8 cellular contexts compared by ENCODE assay signal in genomic region chr3:125310623-125311076, GRCh38.
DNase-seq lines count a peak whose midpoint lies in the region; ATAC-seq, FAIRE-seq and TF ChIP-seq lines count a peak whose summit lies in the region.

No MANE protein-coding gene starts in this region.

- 82% methylated on average over 5 of the region's 5 CpGs for WGBS in smooth muscle cell (ENCODE audit: low lambda C conversion rate)

- H3K27ac ChIP-seq in KMS-11 (peak overlapping the region; percentile 55), kidney (ENCODE audit: low read depth in 2 of 2, low read length in 2 of 2) (no peak overlapping the region), smooth muscle cell (ENCODE audit: low read depth) (no peak overlapping the region)

- POLR2A ChIA-PET in activated CD4-positive, alpha-beta memory T cell treated with anti-CD3 and anti-CD28 coated beads, Interleukin-2, amount 10 ng/mL, durations not matched to agents 7 days and 5 days (lab: Charles Lee): interaction anchor here (1.0 to 1.9 kb wide), 5 partner anchors 24 to 209 kb away, joined by 3 to 18 read pairs (median 4); partner anchors contain the start of genes SNX4 and ZNF148

- H2AFZ ChIP-seq in KMS-11 (ENCODE audit: low read depth) (no peak overlapping the region), smooth muscle cell (ENCODE audit: low read depth) (no peak overlapping the region)

- H3K4me3 ChIP-seq in KMS-11 (IDR thresholded peaks at IDR 0.05; ENCODE audit: insufficient read depth, low read depth, low read length): peak overlapping the region; percentile 90
- peak overlapping the region; percentile 43 to 65 for H3K4me3 ChIP-seq in kidney (ENCODE audit: low read length in 2 of 2)
- H3K4me3 ChIP-seq in smooth muscle cell: no peak overlapping the region

- peaks cover 66% of the 10 kb centered on the region for H3K36me3 Mint-ChIP-seq in activated CD4-positive, alpha-beta memory T cell treated with anti-CD3 and anti-CD28 coated beads, Interleukin-2, amount 10 ng/mL, durations not matched to agents 7 days and 5 days (ENCODE audit: low read depth)
- H3K36me3 Mint-ChIP-seq in chondrocyte (ENCODE audit: low read depth): peaks cover 24% of the 10 kb centered on the region

- H3K36me3 ChIP-seq in KMS-11 (ENCODE audit: insufficient read depth) (no peaks in the 10 kb centered on the region), kidney (ENCODE audit: control insufficient read depth in 1 of 2, insufficient read depth in 2 of 2, low read length in 2 of 2) (peaks cover 6 to 7% of the 10 kb centered on the region in 2 donors), smooth muscle cell (ENCODE audit: low read depth) (peaks cover 20% of the 10 kb centered on the region)

- ATAC-seq in GM18505 (IDR thresholded peaks at IDR 0.05; ENCODE audit: unreplicated experiment): no peak

- peak overlapping the region; percentile 2; the same call in 1 of the 2 replicates for H3K9ac ChIP-seq in KMS-11
- H3K9ac ChIP-seq in kidney (ENCODE audit: low read length in 2 of 2): no peak overlapping the region
- H3K9ac ChIP-seq in smooth muscle cell (ENCODE audit: low read depth): no peak overlapping the region

- H3K9me3 ChIP-seq in kidney (ENCODE audit: control insufficient read depth in 1 of 2, low read length in 2 of 2): no peaks in the 10 kb centered on the region
- H3K9me3 ChIP-seq in smooth muscle cell (replicated peaks; ENCODE audit: low read depth): peaks cover 3% of the 10 kb centered on the region

- intact Hi-C loops in kidney (cut with DNase I): no loop called here

- no peak for TF ChIP-seq POLR2A in GM18505 (IDR thresholded peaks at IDR 0.05; ENCODE audit: borderline replicate concordance, extremely low read depth, insufficient read depth, insufficient read length)

- H3K4me2 ChIP-seq in KMS-11: peak overlapping the region; percentile 67
- no peak overlapping the region for H3K4me2 ChIP-seq in smooth muscle cell

- peak overlapping the region; percentile 85 for H3K27ac Mint-ChIP-seq in activated CD4-positive, alpha-beta memory T cell treated with anti-CD3 and anti-CD28 coated beads, Interleukin-2, amount 10 ng/mL, durations not matched to agents 7 days and 5 days
- H3K27ac Mint-ChIP-seq in chondrocyte (ENCODE audit: unreplicated experiment): no peak overlapping the region

- H3K27me3 Mint-ChIP-seq in activated CD4-positive, alpha-beta memory T cell treated with anti-CD3 and anti-CD28 coated beads, Interleukin-2, amount 10 ng/mL, durations not matched to agents 7 days and 5 days: no peaks in the 10 kb centered on the region
- H3K27me3 Mint-ChIP-seq in chondrocyte (ENCODE audit: low read depth): no peaks in the 10 kb centered on the region

- H3K4me1 Mint-ChIP-seq in activated CD4-positive, alpha-beta memory T cell treated with anti-CD3 and anti-CD28 coated beads, Interleukin-2, amount 10 ng/mL, durations not matched to agents 7 days and 5 days: peaks cover 21% of the 10 kb centered on the region
- peaks cover 15% of the 10 kb centered on the region for H3K4me1 Mint-ChIP-seq in chondrocyte (ENCODE audit: low read depth)

- H3K4me3 Mint-ChIP-seq in activated CD4-positive, alpha-beta memory T cell treated with anti-CD3 and anti-CD28 coated beads, Interleukin-2, amount 10 ng/mL, durations not matched to agents 7 days and 5 days: peak overlapping the region; percentile 82
- no peak overlapping the region for H3K4me3 Mint-ChIP-seq in chondrocyte (ENCODE audit: unreplicated experiment)

- CTCF ChIA-PET in activated CD4-positive, alpha-beta memory T cell treated with anti-CD3 and anti-CD28 coated beads, Interleukin-2, amount 10 ng/mL, durations not matched to agents 7 days and 5 days (lab: Charles Lee): interaction anchor here (0.5 to 1.1 kb wide), 5 partner anchors 8 to 200 kb away, joined by 3 to 5 read pairs (median 3); no protein-coding TSS in a partner anchor

- H4K20me1 ChIP-seq in KMS-11 (ENCODE audit: insufficient read depth) (no peaks in the 10 kb centered on the region; the same call in 1 of the 2 replicates), smooth muscle cell (ENCODE audit: low read depth) (peaks cover 25% of the 10 kb centered on the region)

- H3K27me3 ChIP-seq in KMS-11 (ENCODE audit: insufficient read depth, low read depth) (no peaks in the 10 kb centered on the region), smooth muscle cell (ENCODE audit: low read depth) (no peaks in the 10 kb centered on the region)

- peak; percentile 68 for DNase-seq in activated CD4-positive, alpha-beta memory T cell treated with anti-CD3 and anti-CD28 coated beads, Interleukin-2, amount 10 ng/mL, durations not matched to agents 7 days and 5 days
- DNase-seq in kidney (no peak), chondrocyte (ENCODE audit: low spot score) (no peak), GOT3 (lab: John Stamatoyannopoulos, UW) (no peak), smooth muscle cell (lab: John Stamatoyannopoulos, UW; ENCODE audit: unreplicated experiment) (no peak)
- peak; percentile 14 for DNase-seq in stimulated activated CD8-positive, alpha-beta memory T cell treated with anti-CD3 and anti-CD28 coated beads, Interleukin-7, amount 100 ng/mL, for 24 hours (ENCODE audit: low read depth)

- H3K4me1 ChIP-seq in KMS-11 (ENCODE audit: low read depth, poor library complexity, severe bottlenecking) (peaks cover 24% of the 10 kb centered on the region), kidney (ENCODE audit: control insufficient read depth in 1 of 2, insufficient read depth in 1 of 2, low read depth in 1 of 2, low read length in 2 of 2) (no peaks in the 10 kb centered on the region), smooth muscle cell (ENCODE audit: low read depth) (no peaks in the 10 kb centered on the region)

- TF ChIP-seq CTCF in KMS-11 (conservative IDR thresholded peaks at IDR 0.05; ENCODE audit: low read depth, low read length) (no peak), kidney (IDR thresholded peaks at IDR 0.05; ENCODE audit: borderline replicate concordance, extremely low read depth, insufficient read depth) (no peak), chondrocyte (IDR thresholded peaks at IDR 0.05) (no peak), smooth muscle cell (IDR thresholded peaks at IDR 0.05; ENCODE audit: borderline replicate concordance, insufficient read depth, poor library complexity, severe bottlenecking) (no peak)

- peaks cover 19% of the 10 kb centered on the region; the same call in 1 of the 2 replicates for H3K79me2 ChIP-seq in KMS-11 (ENCODE audit: insufficient read depth, low read depth)
- H3K79me2 ChIP-seq in smooth muscle cell (ENCODE audit: low read depth): peaks cover 87% of the 10 kb centered on the region

- FAIRE-seq in kidney (lab: Jason Lieb, UNC): no peak

- H3F3A ChIP-seq in smooth muscle cell (ENCODE audit: low read depth): no peaks in the 10 kb centered on the region

- H3K9me3 Mint-ChIP-seq in activated CD4-positive, alpha-beta memory T cell treated with anti-CD3 and anti-CD28 coated beads, Interleukin-2, amount 10 ng/mL, durations not matched to agents 7 days and 5 days: peaks cover 10% of the 10 kb centered on the region
- peaks cover 8% of the 10 kb centered on the region for H3K9me3 Mint-ChIP-seq in chondrocyte (ENCODE audit: low read depth)

Comparison
In these comparisons a context has a peak if more than half of its experiments do, and no peak if none do; other contexts are left out.
1. DNase-seq: peak in activated CD4-positive, alpha-beta memory T cell treated with anti-CD3 and anti-CD28 coated beads, Interleukin-2, amount 10 ng/mL, durations not matched to agents 7 days and 5 days (single experiment) and stimulated activated CD8-positive, alpha-beta memory T cell treated with anti-CD3 and anti-CD28 coated beads, Interleukin-7, amount 100 ng/mL, for 24 hours (single experiment); none in kidney (single experiment), chondrocyte (single experiment), GOT3 (single experiment) and smooth muscle cell (single experiment).